ENCODE assay signal across 10 cellular contexts in the genomic region with DNA sequence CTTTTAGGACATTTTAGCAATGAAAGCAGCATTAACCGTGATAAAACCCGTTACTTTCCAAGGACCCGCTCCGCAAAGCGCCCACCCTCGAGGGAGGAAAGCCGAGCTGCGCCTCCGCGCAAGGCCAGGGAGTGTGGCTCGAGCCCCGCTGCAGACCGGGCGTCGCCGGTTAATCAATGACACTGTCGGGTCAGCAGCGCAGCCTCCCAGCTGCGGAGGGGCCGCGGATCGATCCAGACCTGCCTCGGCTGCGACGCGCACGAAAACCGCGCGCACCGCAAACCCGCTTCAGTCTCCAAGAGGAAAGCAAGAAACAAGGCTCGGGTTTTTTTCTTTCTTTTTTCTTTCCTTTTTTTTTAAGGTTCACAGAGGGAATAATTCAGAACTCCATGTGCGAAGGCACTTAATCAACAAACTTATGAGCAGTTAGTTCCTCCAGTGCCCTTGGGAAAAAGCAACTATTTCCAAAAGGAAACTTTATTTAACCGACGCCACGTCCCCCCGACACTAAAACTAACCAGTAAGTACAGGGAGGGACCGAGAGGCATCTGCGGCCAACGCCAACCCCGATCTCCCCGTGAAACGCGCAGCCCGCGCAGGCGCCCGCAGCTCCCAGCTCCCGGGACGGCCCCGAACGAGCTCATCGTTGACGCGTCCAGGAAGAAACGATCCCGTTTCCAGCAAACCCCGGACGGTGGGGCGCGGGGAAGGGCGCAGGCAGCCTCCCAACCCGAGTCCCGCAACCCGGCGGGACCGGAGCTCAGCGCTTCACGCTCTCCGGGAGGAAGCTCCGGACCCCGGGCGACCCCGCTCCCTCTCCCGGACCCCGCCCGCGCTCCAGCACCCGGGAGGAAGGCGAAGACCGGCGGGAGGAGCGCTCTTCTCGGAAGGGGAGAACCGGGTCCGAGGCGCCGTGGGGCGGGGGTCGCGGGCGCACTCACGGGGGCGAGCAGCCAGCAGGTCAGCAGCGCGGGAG. TPM values are rescaled to one million over a fixed set of nuclear protein-coding genes. Genes with fewer than 3 reads are reported as not detected.
A peak's percentile ranks its signal among the peaks of the same experiment; 100 is the strongest.
DNase-seq lines count a peak whose midpoint lies in the region; ATAC-seq lines count a peak whose summit lies in the region.
"Had no signal": no experiment of that assay in that cellular context is flagged by ENCODE, and none has a peak within 500 bp of the region (broad histone marks: within the 10 kb centered on the region; RNA-seq: fewer than 3 reads in every experiment).

No MANE protein-coding gene starts in this region.

- H3K27ac ChIP-seq in HUES6 (ENCODE audit: low read depth, low read length) (no peak overlapping the region), Karpas-422 (ENCODE audit: low read length) (no peak overlapping the region)
- H3K27ac ChIP-seq: KMS-11, neutrophil had no signal

- DNase-seq in activated T-cell treated with anti-CD3 and anti-CD28 coated beads, Interleukin-2, amount 50 U/mL, for 48 hours: peak; percentile 45 to 49
- DNase-seq in AG08396 (ENCODE audit: low spot score) (no peak), DMS79 treated with DMSO at 0.1 percent for 48 hours (lab: John Stamatoyannopoulos, UW) (no peak), Karpas-422 (no peak)

- H3K9me3 ChIP-seq in HUES6 (ENCODE audit: control insufficient read depth, insufficient read depth, low read depth, low read length) (no peaks in the 10 kb centered on the region; the same call in 1 of the 2 replicates), iPS-15b (ENCODE audit: control insufficient read depth, insufficient read depth, low read length) (no peaks in the 10 kb centered on the region), skeletal muscle satellite cell (replicated peaks; ENCODE audit: low read length) (peaks cover 3% of the 10 kb centered on the region), Karpas-422 (ENCODE audit: low read length) (no peaks in the 10 kb centered on the region)
- H3K9me3 ChIP-seq: neutrophil had no signal

- H3K27me3 ChIP-seq in HUES6 (ENCODE audit: control insufficient read depth, insufficient read depth, low read length): peaks cover 68% of the 10 kb centered on the region
- peaks cover 36% of the 10 kb centered on the region for H3K27me3 ChIP-seq in iPS-15b (ENCODE audit: control insufficient read depth, insufficient read depth, low read length)
- H3K27me3 ChIP-seq in skeletal muscle satellite cell (ENCODE audit: control insufficient read depth, insufficient read depth, low read length): peaks cover 21% of the 10 kb centered on the region
- no peaks in the 10 kb centered on the region for H3K27me3 ChIP-seq in Karpas-422 (ENCODE audit: low read length)

- peaks cover 27% of the 10 kb centered on the region for H3K4me1 ChIP-seq in HUES6 (ENCODE audit: control insufficient read depth, insufficient read depth, low read length)
- H3K4me1 ChIP-seq in iPS-15b (ENCODE audit: control insufficient read depth, insufficient read depth, low read length): peaks cover 23% of the 10 kb centered on the region
- H3K4me1 ChIP-seq in skeletal muscle satellite cell (ENCODE audit: control insufficient read depth, insufficient read depth, low read length): no peaks in the 10 kb centered on the region
- H3K4me1 ChIP-seq in Karpas-422 (ENCODE audit: low read length): no peaks in the 10 kb centered on the region

- no peaks in the 10 kb centered on the region for H3K79me2 ChIP-seq in Karpas-422 (ENCODE audit: low read length)

- peak overlapping the region; percentile 73 for H3K4me3 ChIP-seq in HUES6 (ENCODE audit: low read depth, low read length)
- peak overlapping the region; percentile 65 for H3K4me3 ChIP-seq in iPS-15b (ENCODE audit: low read depth, low read length)
- H3K4me3 ChIP-seq in skeletal muscle satellite cell (ENCODE audit: low read length): no peak overlapping the region
- H3K4me3 ChIP-seq in Karpas-422 (ENCODE audit: low read length): no peak overlapping the region

- H3K9ac ChIP-seq in HUES6 (ENCODE audit: low read length) (no peak overlapping the region), iPS-15b (ENCODE audit: low read depth, low read length) (no peak overlapping the region), skeletal muscle satellite cell (ENCODE audit: low read depth, low read length) (no peak overlapping the region), Karpas-422 (ENCODE audit: low read length) (no peak overlapping the region)
- H3K9ac ChIP-seq: KMS-11 had no signal

- no peak for ATAC-seq in GM21825 (IDR thresholded peaks at IDR 0.05; ENCODE audit: unreplicated experiment)

- no peaks in the 10 kb centered on the region for H3K9me2 ChIP-seq in Karpas-422 (replicated peaks; ENCODE audit: insufficient read depth, low read length)

- no peaks in the 10 kb centered on the region for H4K20me1 ChIP-seq in Karpas-422 (ENCODE audit: insufficient read depth, low read depth, low read length)

- H3K36me3 ChIP-seq in HUES6 (ENCODE audit: control insufficient read depth, insufficient read depth, low read length): no peaks in the 10 kb centered on the region
- no peaks in the 10 kb centered on the region for H3K36me3 ChIP-seq in iPS-15b (ENCODE audit: control insufficient read depth, insufficient read depth, low read length)
- H3K36me3 ChIP-seq in skeletal muscle satellite cell (ENCODE audit: insufficient read depth, low read length): no peaks in the 10 kb centered on the region
- no peaks in the 10 kb centered on the region for H3K36me3 ChIP-seq in Karpas-422 (ENCODE audit: insufficient read depth, low read length)
- H3K36me3 ChIP-seq: neutrophil had no signal

- H2AFZ ChIP-seq in Karpas-422 (ENCODE audit: low read length): no peak overlapping the region

- H3K4me2 ChIP-seq in skeletal muscle satellite cell (ENCODE audit: low read length): peak overlapping the region; percentile 41
- H3K4me2 ChIP-seq in Karpas-422 (ENCODE audit: low read depth, low read length, poor library complexity, severe bottlenecking): no peak overlapping the region
- H3K4me2 ChIP-seq: KMS-11 had no signal

RNA-seq across cellular contexts. Expression of gene VIPR2, which starts 0.6 kb away (rescaled TPM):
- total RNA-seq in skeletal muscle satellite cell (2012; rRNA removed): not detected in 2 replicates
- not detected in 2 replicates for total RNA-seq in Karpas-422 (2014; rRNA removed; shearing (Covaris generic); ENCODE audit: low replicate concordance)

Comparison
In these comparisons a context has a peak if more than half of its experiments do, and no peak if none do; other contexts are left out.
1. H3K4me3 ChIP-seq: peak in HUES6 (single experiment) and iPS-15b (single experiment); none in skeletal muscle satellite cell (single experiment) and Karpas-422 (single experiment).
2. DNase-seq: peak in activated T-cell treated with anti-CD3 and anti-CD28 coated beads, Interleukin-2, amount 50 U/mL, for 48 hours (2 of 2); none in AG08396 (single experiment), DMS79 treated with DMSO at 0.1 percent for 48 hours (single experiment) and Karpas-422 (single experiment).